ENCODE assay signal across 3 cellular contexts in genomic region chr4:114927881-114928280, GRCh38.
TF ChIP-seq lines count a peak whose summit lies in the region.

No MANE protein-coding gene starts in this region.

TF ChIP-seq in HepG2, 621 proteins besides CTCF, POLR2A, EP300 and RAD21 (continues in another document):
- TF ChIP-seq SP5 (CRISPR knock-in tag; IDR thresholded peaks at IDR 0.05; ENCODE audit: borderline replicate concordance, low read depth): no peak
- TF ChIP-seq IRX3 (CRISPR knock-in tag; IDR thresholded peaks at IDR 0.05; ENCODE audit: borderline replicate concordance, low read depth): no peak
- TF ChIP-seq MAFG (CRISPR knock-in tag; IDR thresholded peaks at IDR 0.05): no peak
- peak; percentile 37 to 65 for TF ChIP-seq MAFK (conservative IDR thresholded peaks at IDR 0.05 in 1 of 2, IDR thresholded peaks at IDR 0.05 in 1 of 2; ENCODE audit: low read length in 2 of 2)
- no peak for TF ChIP-seq XBP1 (CRISPR knock-in tag; IDR thresholded peaks at IDR 0.05)
- TF ChIP-seq ZNF446 (CRISPR knock-in tag; IDR thresholded peaks at IDR 0.05): no peak
- no peak for TF ChIP-seq KIAA2018 (CRISPR knock-in tag; IDR thresholded peaks at IDR 0.05; ENCODE audit: borderline replicate concordance)
- TF ChIP-seq ZNF709 (CRISPR knock-in tag; IDR thresholded peaks at IDR 0.05): no peak
- TF ChIP-seq ZFP37 (CRISPR knock-in tag; IDR thresholded peaks at IDR 0.05; ENCODE audit: borderline replicate concordance): no peak
- TF ChIP-seq KLF9 (CRISPR knock-in tag; IDR thresholded peaks at IDR 0.05; ENCODE audit: low read depth): no peak
- peak; percentile 60 for TF ChIP-seq MAFF (IDR thresholded peaks at IDR 0.05; ENCODE audit: low read depth, low read length)
- no peak for TF ChIP-seq JUNB (CRISPR knock-in tag; IDR thresholded peaks at IDR 0.05; ENCODE audit: borderline replicate concordance)

TF ChIP-seq in IMR-90, 13 proteins besides CTCF, POLR2A, EP300 and RAD21:
- no peak for TF ChIP-seq FOS (IDR thresholded peaks at IDR 0.05; ENCODE audit: low read depth, low read length)
- peak; percentile 36; the same call in 1 of the 2 replicates for TF ChIP-seq MAFK (IDR thresholded peaks at IDR 0.05; ENCODE audit: low read depth, low read length)
- no peak for TF ChIP-seq NFE2L2 (IDR thresholded peaks at IDR 0.05; ENCODE audit: low read depth, low read length)
- no peak for TF ChIP-seq ELK1 (IDR thresholded peaks at IDR 0.05; ENCODE audit: borderline replicate concordance, low read depth, low read length)
TF ChIP-seq in IMR-90: peak in this region for 1.

TF ChIP-seq in K562, 482 proteins besides CTCF, POLR2A, EP300 and RAD21:
- TF ChIP-seq MAFG (tag; conservative IDR thresholded peaks at IDR 0.05) (0 out of 2 replicates have a peak, but pooled peaks have one; percentile 15), SNAPC5 (CRISPR knock-in tag; IDR thresholded peaks at IDR 0.05) (no peak), ZNF316 (IDR thresholded peaks at IDR 0.05) (peak; percentile 49; the same call in 1 of the 2 replicates), BCOR (IDR thresholded peaks at IDR 0.05) (no peak)
